In genomic region chr2:168518555-168519066, GRCh38 we compare ENCODE assay signal across 11 cellular contexts.
DNase-seq lines count a peak whose midpoint lies in the region; ATAC-seq, FAIRE-seq and TF ChIP-seq lines count a peak whose summit lies in the region.
"Had no signal": no experiment of that assay in that cellular context is flagged by ENCODE, and none has a peak within 500 bp of the region (broad histone marks: within the 10 kb centered on the region; RNA-seq: fewer than 3 reads in every experiment).

No MANE protein-coding gene starts in this region.

- H3K36me3 ChIP-seq in iPS-20b (ENCODE audit: insufficient read depth, low read depth, low read length) = no peaks in the 10 kb centered on the region
- H3K36me3 ChIP-seq in CD8-positive, alpha-beta memory T cell (ENCODE audit: insufficient read depth, low read length) = no peaks in the 10 kb centered on the region

- no peak for TF ChIP-seq CTCF in A549 (IDR thresholded peaks at IDR 0.05)

- TF ChIP-seq EP300 in A549 (IDR thresholded peaks at IDR 0.05) = no peak

- no peaks in the 10 kb centered on the region for H3K9me3 Mint-ChIP-seq in CD8-positive, alpha-beta memory T cell
- no peaks in the 10 kb centered on the region for H3K9me3 Mint-ChIP-seq in stimulated activated effector memory CD8-positive, alpha-beta T cell treated with anti-CD3 and anti-CD28 coated beads, Interleukin-12 subunit alpha, Interleukin-12 subunit beta, amount 100 ng/mL, for 72 hours

- peak overlapping the region; percentile 5; the same call in 1 of the 2 replicates for H3K9ac ChIP-seq in iPS-20b (ENCODE audit: low read depth, low read length)

- no peak overlapping the region for H3K4me3 Mint-ChIP-seq in CD8-positive, alpha-beta memory T cell
- H3K4me3 Mint-ChIP-seq in stimulated activated effector memory CD8-positive, alpha-beta T cell treated with anti-CD3 and anti-CD28 coated beads, Interleukin-12 subunit alpha, Interleukin-12 subunit beta, amount 100 ng/mL, for 72 hours = no peak overlapping the region

- no peak for TF ChIP-seq POLR2A in A549 (IDR thresholded peaks at IDR 0.05; ENCODE audit: low read length)
- no peak for TF ChIP-seq POLR2A in H54 (IDR thresholded peaks at IDR 0.05; ENCODE audit: low read depth, low read length)

- H3K36me3 Mint-ChIP-seq in CD8-positive, alpha-beta memory T cell = no peaks in the 10 kb centered on the region
- H3K36me3 Mint-ChIP-seq in stimulated activated effector memory CD8-positive, alpha-beta T cell treated with anti-CD3 and anti-CD28 coated beads, Interleukin-12 subunit alpha, Interleukin-12 subunit beta, amount 100 ng/mL, for 72 hours = no peaks in the 10 kb centered on the region

- no peaks in the 10 kb centered on the region for H3K27me3 ChIP-seq in iPS-20b (ENCODE audit: insufficient read depth, low read length)
- H3K27me3 ChIP-seq in CD8-positive, alpha-beta memory T cell (ENCODE audit: insufficient read depth, low read length, poor library complexity, severe bottlenecking) = no peaks in the 10 kb centered on the region
- H3K27me3 ChIP-seq: BLaER1 treated with 17β-estradiol and CSF1 and Interleukin-3, amounts not matched to agents 10 nM and 100 nM had no signal

- H3K27me3 Mint-ChIP-seq in CD8-positive, alpha-beta memory T cell = peaks cover 0 to 3% of the 10 kb centered on the region in 2 donors

- DNase-seq in A549 (ENCODE audit: low read depth in 1 of 2, low spot score in 1 of 2) (no peak), H54 (ENCODE audit: insufficient read length, low spot score) (peak; percentile 18), RPMI7951 (ENCODE audit: low read depth) (peak; percentile 52), GDM1 (lab: John Stamatoyannopoulos, UW) (no peak)
- DNase-seq in CD8-positive, alpha-beta memory T cell = no peak
- DNase-seq in stimulated activated effector memory CD8-positive, alpha-beta T cell treated with anti-CD3 and anti-CD28 coated beads, Interleukin-12 subunit alpha, Interleukin-12 subunit beta, amount 100 ng/mL, for 72 hours (ENCODE audit: low spot score in 2 of 2) = no peak
- DNase-seq: stimulated activated CD4-positive, alpha-beta T cell treated with anti-CD3 and anti-CD28 coated beads, Interleukin-4, amount 100 ng/mL, for 24 hours had no signal

- peaks cover 0 to 24% (median 4%) of the 10 kb centered on the region in 3 donors for H3K4me1 Mint-ChIP-seq in CD8-positive, alpha-beta memory T cell
- peaks cover 10% of the 10 kb centered on the region for H3K4me1 Mint-ChIP-seq in stimulated activated effector memory CD8-positive, alpha-beta T cell treated with anti-CD3 and anti-CD28 coated beads, Interleukin-12 subunit alpha, Interleukin-12 subunit beta, amount 100 ng/mL, for 72 hours

- ATAC-seq in A549 = peak; percentile 34 to 50; a peak in 3 of 6 replicates
- no peak for ATAC-seq in HG03457 (IDR thresholded peaks at IDR 0.05; ENCODE audit: unreplicated experiment)
- no peak for ATAC-seq in stimulated activated effector memory CD8-positive, alpha-beta T cell treated with anti-CD3 and anti-CD28 coated beads, Interleukin-12 subunit alpha, Interleukin-12 subunit beta, amount 100 ng/mL, for 72 hours

- H3K9me3 ChIP-seq in A549 = no peaks in the 10 kb centered on the region
- no peaks in the 10 kb centered on the region for H3K9me3 ChIP-seq in iPS-20b (ENCODE audit: insufficient read depth, low read depth, low read length)
- no peaks in the 10 kb centered on the region for H3K9me3 ChIP-seq in CD8-positive, alpha-beta memory T cell (ENCODE audit: low read length)

- H3K4me3 ChIP-seq in A549 = no peak overlapping the region
- H3K4me3 ChIP-seq in iPS-20b (ENCODE audit: low read length) = peak overlapping the region; percentile 10; the same call in 1 of the 2 replicates
- no peak overlapping the region for H3K4me3 ChIP-seq in CD8-positive, alpha-beta memory T cell (ENCODE audit: low read length)
- H3K4me3 ChIP-seq: BLaER1 treated with 17β-estradiol and CSF1 and Interleukin-3, amounts not matched to agents 10 nM and 100 nM had no signal

- FAIRE-seq in A549 (lab: Jason Lieb, UNC) = no peak
- peak; percentile 92 for FAIRE-seq in H54 (lab: Jason Lieb, UNC)
- FAIRE-seq: colon had no signal

- TF ChIP-seq RAD21 in A549 (conservative IDR thresholded peaks at IDR 0.05 in 1 of 2, IDR thresholded peaks at IDR 0.05 in 1 of 2) = no peak

- H3K27ac ChIP-seq in A549 = no peak overlapping the region
- H3K27ac ChIP-seq in iPS-20b (ENCODE audit: low read length) = no peak overlapping the region
- no peak overlapping the region for H3K27ac ChIP-seq in CD8-positive, alpha-beta memory T cell (ENCODE audit: low read depth, low read length)

- WGBS in A549 (ENCODE audit: missing lambda C conversion rate) = 50% methylated on average over 6 of the region's 6 CpGs

- H3K27ac Mint-ChIP-seq in CD8-positive, alpha-beta memory T cell = peak overlapping the region in 3 of 8 donors; percentile 1 to 57 (median 4)
- no peak overlapping the region for H3K27ac Mint-ChIP-seq in stimulated activated effector memory CD8-positive, alpha-beta T cell treated with anti-CD3 and anti-CD28 coated beads, Interleukin-12 subunit alpha, Interleukin-12 subunit beta, amount 100 ng/mL, for 72 hours

- CTCF ChIA-PET in A549 (lab: Yijun Ruan, JAX) = interaction anchor here (1.0 kb wide), 1 partner anchor 32 kb away, joined by 4 read pairs; no protein-coding TSS in a partner anchor
- CTCF ChIA-PET in CD8-positive, alpha-beta memory T cell (lab: Charles Lee) = no interaction called here

- peaks cover 20% of the 10 kb centered on the region for H3K4me1 ChIP-seq in A549
- peaks cover 16% of the 10 kb centered on the region; the same call in 1 of the 2 replicates for H3K4me1 ChIP-seq in iPS-20b (ENCODE audit: insufficient read depth, low read length)
- peaks cover 9% of the 10 kb centered on the region for H3K4me1 ChIP-seq in CD8-positive, alpha-beta memory T cell (ENCODE audit: insufficient read depth, low read length)

- no peak overlapping the region for H3K4me2 ChIP-seq in A549

- POLR2A ChIA-PET in A549 (lab: Yijun Ruan, JAX) = no interaction called here
- POLR2A ChIA-PET in CD8-positive, alpha-beta memory T cell (lab: Charles Lee) = no interaction called here

TF ChIP-seq in A549, 52 proteins besides CTCF, POLR2A, EP300 and RAD21:
- no peak for TF ChIP-seq HOXA7 (CRISPR knock-in tag; IDR thresholded peaks at IDR 0.05)
- TF ChIP-seq MAFK (IDR thresholded peaks at IDR 0.05; ENCODE audit: partially characterized antibody) = peak; percentile 97

Comparison
In these comparisons a context has a peak if more than half of its experiments do, and no peak if none do; other contexts are left out.
1. ATAC-seq: peak in A549 (2 of 2); none in HG03457 (single experiment) and stimulated activated effector memory CD8-positive, alpha-beta T cell treated with anti-CD3 and anti-CD28 coated beads, Interleukin-12 subunit alpha, Interleukin-12 subunit beta, amount 100 ng/mL, for 72 hours (single experiment).
2. DNase-seq: peak in H54 (single experiment) and RPMI7951 (single experiment); none in A549 (0 of 2), CD8-positive, alpha-beta memory T cell (0 of 5), stimulated activated effector memory CD8-positive, alpha-beta T cell treated with anti-CD3 and anti-CD28 coated beads, Interleukin-12 subunit alpha, Interleukin-12 subunit beta, amount 100 ng/mL, for 72 hours (0 of 2) and GDM1 (single experiment).